ENCODE assay signal across 1 cellular context in the genomic region with DNA sequence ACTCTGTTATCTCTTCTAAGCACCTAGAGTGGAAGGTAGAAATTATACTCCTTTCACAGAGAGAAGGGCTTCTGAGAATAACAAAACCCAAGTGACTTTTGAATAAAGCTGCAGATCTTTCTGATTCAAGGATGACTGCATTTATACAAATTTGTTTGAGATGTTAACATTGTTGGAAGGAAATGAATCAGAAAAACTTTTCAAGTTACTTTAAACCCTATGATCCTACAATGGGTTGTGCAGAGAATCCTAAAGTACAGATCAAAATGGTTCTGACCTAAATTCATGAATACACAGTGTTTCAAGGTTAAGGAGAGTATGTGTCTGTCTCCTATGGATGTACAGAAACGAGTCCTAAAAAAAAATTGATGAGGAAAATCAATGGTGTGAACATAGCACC.
TF ChIP-seq lines count a peak whose summit lies in the region.

No MANE protein-coding gene starts in this region.

TF ChIP-seq in WTC11, 78 proteins besides CTCF, POLR2A, EP300 and RAD21 (continued from another document):
- no peak for TF ChIP-seq USF2 (CRISPR knock-in tag; IDR thresholded peaks at IDR 0.05)
